ENCODE assay signal across 18 cellular contexts in the genomic region with DNA sequence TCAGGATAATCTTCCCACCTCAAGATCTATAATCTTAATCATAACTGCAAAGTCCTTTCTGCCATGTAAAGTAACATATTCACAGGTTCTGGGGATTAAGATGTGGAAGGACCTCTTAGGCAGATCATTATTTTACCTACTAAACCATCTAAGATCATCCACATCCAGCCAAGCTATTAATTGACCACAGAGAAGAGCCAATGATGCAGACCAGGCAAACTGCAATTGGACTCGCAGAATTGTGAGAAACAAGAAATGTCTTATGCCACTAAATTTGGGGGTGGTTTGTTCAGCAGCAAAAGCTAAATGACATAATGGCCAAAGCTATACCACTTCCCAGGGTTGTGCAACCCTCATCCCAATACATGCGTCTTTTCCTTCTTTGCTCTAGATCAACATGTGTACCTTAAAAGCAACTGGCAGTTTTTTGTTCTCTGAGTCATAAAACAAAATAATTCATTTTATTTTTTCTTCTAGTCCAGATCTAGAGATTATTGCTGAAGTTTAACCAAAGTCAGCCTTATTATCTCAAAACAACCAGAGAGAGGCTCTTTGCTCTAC.
DNase-seq lines count a peak whose midpoint lies in the region; ATAC-seq, FAIRE-seq and TF ChIP-seq lines count a peak whose summit lies in the region.
"Had no signal": no experiment of that assay in that cellular context is flagged by ENCODE, and none has a peak within 500 bp of the region (broad histone marks: within the 10 kb centered on the region; RNA-seq: fewer than 3 reads in every experiment).

No MANE protein-coding gene starts in this region.

- CTCF ChIA-PET in IMR-90 (lab: Yijun Ruan, JAX) (interaction anchor here (1.2 to 1.7 kb wide), 2 partner anchors 10 to 34 kb away, joined by 4 read pairs; no protein-coding TSS in a partner anchor), GM12878 (lab: Yijun Ruan, JAX) (interaction anchor here (0.9 to 9.9 kb wide), 6 partner anchors 10 to 90 kb away, joined by 3 to 135 read pairs (median 5); no protein-coding TSS in a partner anchor)

- no peak overlapping the region for H3K4me3 ChIP-seq in IMR-90 (ENCODE audit: insufficient read depth, low read depth, low read length)
- no peak overlapping the region for H3K4me3 ChIP-seq in GM12878
- H3K4me3 ChIP-seq: HAP-1 had no signal

- no peak for ATAC-seq in IMR-90 (ENCODE audit: low read depth)
- peak; percentile 54 for ATAC-seq in SK-N-SH treated with all-trans-retinoic acid at 6 μM for 48 hours
- no peak for ATAC-seq in GM12878
- ATAC-seq: CD8-positive, alpha-beta T cell had no signal

- H3K27me3 ChIP-seq in IMR-90 (ENCODE audit: control insufficient read depth, insufficient read depth, low read length) (no peaks in the 10 kb centered on the region), GM12878 (replicated peaks in 1 of 2; ENCODE audit: control insufficient read depth in 2 of 2, insufficient read depth in 2 of 2, low read length in 1 of 2) (no peaks in the 10 kb centered on the region)

- H3K27ac ChIP-seq in IMR-90 (ENCODE audit: insufficient read depth, low read length) = no peak overlapping the region
- no peak overlapping the region for H3K27ac ChIP-seq in GM12878 (ENCODE audit: control insufficient read depth, insufficient read depth)

- H3K79me2 ChIP-seq in GM12878 (ENCODE audit: control insufficient read depth, insufficient read depth, low read length) = peaks cover 2% of the 10 kb centered on the region; the same call in 1 of the 2 replicates

- no peak overlapping the region for H2BK15ac ChIP-seq in IMR-90 (ENCODE audit: low read depth, low read length)

- no peaks in the 10 kb centered on the region for H3K36me3 ChIP-seq in IMR-90 (ENCODE audit: control insufficient read depth, insufficient read depth, low read length)
- H3K36me3 ChIP-seq in GM12878 (ENCODE audit: control insufficient read depth in 2 of 2, insufficient read depth in 2 of 2, low read length in 1 of 2) = peaks cover 0 to 3% of the 10 kb centered on the region in 2 experiments; a peak in 2 of 4 replicates
- H3K36me3 ChIP-seq: HAP-1 had no signal

- H3K9ac ChIP-seq in IMR-90 (ENCODE audit: low read depth, low read length) (no peak overlapping the region), GM12878 (ENCODE audit: control insufficient read depth, insufficient read depth, low read length) (no peak overlapping the region)

- no peak overlapping the region for H2AK5ac ChIP-seq in IMR-90 (ENCODE audit: low read depth, low read length)

- no peak overlapping the region for H2BK5ac ChIP-seq in IMR-90 (ENCODE audit: low read depth, low read length, poor library complexity, severe bottlenecking)

- H3K23ac ChIP-seq in IMR-90 (ENCODE audit: low read depth, low read length) = no peak overlapping the region

- H4K5ac ChIP-seq in IMR-90 (ENCODE audit: low read depth, low read length) = no peak overlapping the region

- FAIRE-seq in GM12878 (lab: Jason Lieb, UNC) = no peak
- FAIRE-seq in RCC 7860 (lab: Jason Lieb, UNC) = no peak
- FAIRE-seq: G401.6, GM12891, GM18507, H54 had no signal

- no peaks in the 10 kb centered on the region for H3K4me1 ChIP-seq in IMR-90 (ENCODE audit: control insufficient read depth, insufficient read depth, low read length)
- H3K4me1 ChIP-seq in GM12878 (ENCODE audit: control insufficient read depth, insufficient read depth, low read length) = peaks cover 18% of the 10 kb centered on the region
- H3K4me1 ChIP-seq: Caco-2, HAP-1 had no signal

- TF ChIP-seq EP300 in GM12878 (IDR thresholded peaks at IDR 0.05; ENCODE audit: borderline replicate concordance in 1 of 2, control insufficient read depth in 1 of 2, low read depth in 2 of 2, low read length in 2 of 2) = no peak

- TF ChIP-seq POLR2A in IMR-90 (IDR thresholded peaks at IDR 0.05; ENCODE audit: low read depth, low read length) (no peak), GM12878 (IDR thresholded peaks at IDR 0.05; ENCODE audit: low read depth, low read length) (no peak)

- H2AFZ ChIP-seq in IMR-90 (replicated peaks; ENCODE audit: low read length, poor library complexity) = no peak overlapping the region
- H2AFZ ChIP-seq in GM12878 (ENCODE audit: control insufficient read depth, low read depth, low read length) = no peak overlapping the region

- H3K9me1 ChIP-seq in IMR-90 (ENCODE audit: insufficient read depth, low read length) = no peaks in the 10 kb centered on the region

- intact Hi-C loops in IMR-90 (cut with micrococcal nuclease) (no loop called here), GM12878 (cut with micrococcal nuclease; ENCODE audit: unreplicated experiment) (loop anchor here (5.0 kb wide), 1 partner anchor 33 kb away; no protein-coding TSS in a partner anchor)

- no peak overlapping the region for H2BK20ac ChIP-seq in IMR-90 (ENCODE audit: low read depth, low read length)

- POLR2A ChIA-PET in IMR-90 (lab: Charles Lee; ENCODE audit: unreplicated experiment) = no interaction called here
- POLR2A ChIA-PET in GM12878 (lab: Charles Lee) = interaction anchor here (0.6 to 4.9 kb wide), 8 partner anchors 9 to 111 kb away, joined by 3 to 69 read pairs (median 4); no protein-coding TSS in a partner anchor

- no peak overlapping the region for H4K91ac ChIP-seq in IMR-90 (ENCODE audit: insufficient read depth, low read depth, low read length)

- RAD21 ChIA-PET in GM12878 (lab: Charles Lee; ENCODE audit: unreplicated experiment) = interaction anchor here (1.1 to 7.4 kb wide), 10 partner anchors 9 to 99 kb away, joined by 3 to 130 read pairs (median 7); partner anchors contain the start of gene MDK

- H2BK120ac ChIP-seq in IMR-90 (ENCODE audit: low read depth, low read length) = no peak overlapping the region

- WGBS in IMR-90 (ENCODE audit: extremely low coverage in 2 of 2, insufficient read length in 1 of 2), 2 experiments = no CpG with 5 or more reads among the region's 2 CpGs
- 100% methylated on average over 2 of the region's 2 CpGs for WGBS in GM12878 (ENCODE audit: insufficient coverage, insufficient replicate concordance, low lambda C conversion rate, missing lambda C conversion rate)

- no peak overlapping the region for H3K56ac ChIP-seq in IMR-90 (ENCODE audit: extremely low read depth, insufficient read depth, low read length)

- no peak for DNase-seq in IMR-90
- no peak for DNase-seq in GM12878 (ENCODE audit: low read depth, low spot score)
- no peak for DNase-seq in activated CD4-positive, alpha-beta T cell treated with anti-CD3 and anti-CD28 coated beads, Interleukin-2, amount 50 U/mL, for 1 hour
- DNase-seq in iPS-NIHi7 (ENCODE audit: extremely low spot score) = no peak
- no peak for DNase-seq in RCC 7860 (ENCODE audit: low spot score)
- DNase-seq: C1 segment of cervical spinal cord; Caco-2; CD8-positive, alpha-beta T cell; DMS153; DND-41; GOT3; HFFc6 had no signal

- dilution Hi-C loops in IMR-90 (cut with HindIII; ENCODE audit: low sequenced_read_pairs, unreplicated experiment) = no loop called here

- SMC1A ChIA-PET in GM12878 (lab: Charles Lee; ENCODE audit: uncharacterized antibody, unreplicated experiment) = interaction anchor here (1.3 to 11.2 kb wide), 9 partner anchors 8 to 51 kb away, joined by 3 to 171 read pairs (median 52); no protein-coding TSS in a partner anchor

- no peak for TF ChIP-seq RAD21 in IMR-90 (IDR thresholded peaks at IDR 0.05; ENCODE audit: low read length)
- no peak for TF ChIP-seq RAD21 in GM12878 (IDR thresholded peaks at IDR 0.05; ENCODE audit: insufficient read depth, low read depth, low read length)

- in situ Hi-C loops in IMR-90 (cut with MboI; ENCODE audit: low sequenced_read_pairs) = no loop called here
- in situ Hi-C loops in GM12878 (cut with MboI) = no loop called here

- H3K79me1 ChIP-seq in IMR-90 (ENCODE audit: low read depth in 1 of 2, low read length in 2 of 2) = peaks cover 9 to 21% of the 10 kb centered on the region in 2 experiments; a peak in 3 of 4 replicates

- TF ChIP-seq CTCF in IMR-90 (conservative IDR thresholded peaks at IDR 0.05; ENCODE audit: low read depth, low read length) (no peak), GM12878 (IDR thresholded peaks at IDR 0.05 in 2 of 3, conservative IDR thresholded peaks at IDR 0.05 in 1 of 3; ENCODE audit: control insufficient read depth in 2 of 3, extremely low read depth in 1 of 3, insufficient read depth in 1 of 3, low read depth in 3 of 3, low read length in 3 of 3) (no peak)

- no peaks in the 10 kb centered on the region for H3K9me3 ChIP-seq in IMR-90 (ENCODE audit: control insufficient read depth, insufficient read depth, low read length)
- no peaks in the 10 kb centered on the region for H3K9me3 ChIP-seq in GM12878 (replicated peaks; ENCODE audit: control insufficient read depth, insufficient read depth, low read length)
- H3K9me3 ChIP-seq: Caco-2, HAP-1 had no signal

- H3K4me2 ChIP-seq in IMR-90 (ENCODE audit: low read depth, low read length) (no peak overlapping the region), GM12878 (ENCODE audit: control insufficient read depth, insufficient read depth) (no peak overlapping the region)

- BruUV-seq in IMR-90 (replicated peaks; lab: Mats Ljungman, UMichigan) (no TSS peak), GM12878 (replicated peaks; lab: Mats Ljungman, UMichigan) (no TSS peak)

- no peak overlapping the region for H3K18ac ChIP-seq in IMR-90 (ENCODE audit: low read depth, low read length)

- no peaks in the 10 kb centered on the region for H4K20me1 ChIP-seq in IMR-90 (ENCODE audit: insufficient read depth, low read length)
- no peaks in the 10 kb centered on the region; the same call in 1 of the 2 replicates for H4K20me1 ChIP-seq in GM12878 (ENCODE audit: control insufficient read depth, insufficient read depth)

- no peak overlapping the region for H2AK9ac ChIP-seq in IMR-90 (replicated peaks; ENCODE audit: low read depth, low read length, poor library complexity)

- no peak overlapping the region for H3K4ac ChIP-seq in IMR-90 (ENCODE audit: low read depth, low read length)

- H3K14ac ChIP-seq in IMR-90 (replicated peaks; ENCODE audit: low read depth, low read length) = no peak overlapping the region

- no peak overlapping the region for H4K8ac ChIP-seq in IMR-90 (ENCODE audit: low read depth in 2 of 2, low read length in 2 of 2)

TF ChIP-seq in IMR-90, 13 proteins besides CTCF, POLR2A, EP300 and RAD21:
- TF ChIP-seq CEBPB (IDR thresholded peaks at IDR 0.05; ENCODE audit: low read depth, low read length) (peak; percentile 53), MAFK (IDR thresholded peaks at IDR 0.05; ENCODE audit: low read depth, low read length) (no peak)

TF ChIP-seq in SK-N-SH treated with all-trans-retinoic acid at 6 μM for 48 hours, 23 proteins besides CTCF, POLR2A, EP300 and RAD21 (continues in another document):
- no peak for TF ChIP-seq ZC3H10 (CRISPR knock-in tag; IDR thresholded peaks at IDR 0.05)
